In the genomic region with DNA sequence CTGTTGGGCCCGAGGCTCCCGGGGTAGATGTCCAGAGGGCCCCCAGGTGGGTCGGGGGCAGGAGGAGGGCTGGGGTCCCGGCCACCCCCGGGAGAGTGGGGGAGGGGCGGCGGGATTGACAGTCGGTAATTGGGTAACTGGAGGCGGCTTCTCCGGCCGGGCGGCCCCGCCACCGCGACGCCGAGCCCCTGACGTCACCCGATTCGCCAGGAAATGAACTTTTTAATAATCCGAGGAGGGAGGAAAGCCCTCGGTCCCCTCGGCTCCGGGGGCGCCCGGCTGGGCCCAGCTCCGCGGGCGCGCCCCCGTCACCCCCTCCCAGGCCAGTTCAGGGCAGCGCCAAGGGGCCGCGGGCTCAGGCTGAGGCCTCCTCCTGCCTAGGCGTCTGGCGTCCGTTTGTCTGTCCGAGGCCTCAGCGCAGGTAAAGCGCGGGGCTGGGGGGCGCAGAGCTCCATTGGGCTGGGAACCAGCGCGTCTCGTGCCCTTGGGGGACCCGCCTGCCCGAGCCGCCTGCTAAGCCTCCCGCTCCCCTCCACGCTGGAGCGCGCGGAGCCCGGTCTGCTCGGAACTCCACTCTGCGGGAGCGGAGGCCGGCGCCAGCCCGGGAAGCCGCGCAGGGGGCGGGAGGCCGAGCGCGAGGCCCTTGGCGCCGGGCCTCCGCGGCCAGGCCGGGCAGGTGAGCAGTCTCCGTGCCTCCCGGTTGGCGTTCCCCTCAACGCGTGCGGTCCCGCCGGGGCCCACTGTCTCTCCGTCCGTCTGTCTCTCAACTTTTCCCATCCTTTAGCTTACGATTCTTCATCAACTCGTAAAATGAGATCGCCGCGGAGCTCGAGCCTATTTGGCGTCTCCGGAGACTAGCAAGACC, we compare ENCODE assay signal across 8 cellular contexts. TPM values are rescaled to one million over a fixed set of nuclear protein-coding genes. Genes with fewer than 3 reads are reported as not detected.
DNase-seq lines count a peak whose midpoint lies in the region; ATAC-seq and TF ChIP-seq lines count a peak whose summit lies in the region.

No MANE protein-coding gene starts in this region.

- DNase-seq in stimulated activated CD4-positive, alpha-beta T cell treated with anti-CD3 and anti-CD28 coated beads, Interleukin-15, amount 100 ng/mL, for 24 hours: peak; percentile 57
- DNase-seq in stimulated activated CD4-positive, alpha-beta T cell treated with anti-CD3 and anti-CD28 coated beads, Interleukin-1b, Interleukin-23, amount 100 ng/mL, for 48 hours: no peak
- DNase-seq in NOMO-1 treated with dmso at 0.1 percent for 144 hours (lab: John Stamatoyannopoulos, UW; ENCODE audit: unreplicated experiment) (peak; percentile 88), kidney epithelial cell (ENCODE audit: low read depth) (no peak), inferior parietal cortex (ENCODE audit: extremely low spot score) (no peak)
- peak; percentile 52 for DNase-seq in stimulated activated naive CD8-positive, alpha-beta T cell treated with anti-CD3 and anti-CD28 coated beads, Interleukin-15, Interleukin-2, amounts not matched to agents 100 U/mL and 50 U/mL, for 24 hours

- peak overlapping the region; percentile 79 to 87 (median 84) for H3K4me3 Mint-ChIP-seq in brain

- H3K4me1 Mint-ChIP-seq in brain: peaks cover 28% of the 10 kb centered on the region

- H3K4me3 ChIP-seq in kidney epithelial cell (ENCODE audit: low read depth, low read length): peak overlapping the region; percentile 37

- no peaks in the 10 kb centered on the region for H3K36me3 Mint-ChIP-seq in brain

- H3K36me3 ChIP-seq in kidney epithelial cell (ENCODE audit: control insufficient read depth, insufficient read depth, low read length): no peaks in the 10 kb centered on the region

- H3K27me3 ChIP-seq in kidney epithelial cell (ENCODE audit: control insufficient read depth, insufficient read depth, low read length): peaks cover 98% of the 10 kb centered on the region

- no peaks in the 10 kb centered on the region for H3K9me3 Mint-ChIP-seq in brain

- TF ChIP-seq CTCF in brain (conservative IDR thresholded peaks at IDR 0.05) (no peak), kidney epithelial cell (IDR thresholded peaks at IDR 0.05; ENCODE audit: insufficient read depth, low read length, poor library complexity, severe bottlenecking) (no peak)

- no peak for ATAC-seq in stimulated activated naive CD8-positive, alpha-beta T cell treated with anti-CD3 and anti-CD28 coated beads, Interleukin-15, Interleukin-2, amounts not matched to agents 100 U/mL and 50 U/mL, for 24 hours
- no peak for ATAC-seq in HG03196 (IDR thresholded peaks at IDR 0.05; ENCODE audit: unreplicated experiment)

- H3K27me3 Mint-ChIP-seq in brain: peaks cover 100% of the 10 kb centered on the region

- H3K27ac Mint-ChIP-seq in brain: no peak overlapping the region

RNA-seq across cellular contexts. Expression of a gene that starts 3.8 kb away (rescaled TPM):
- polyA plus RNA-seq in brain (ENCODE audit: insufficient read depth, low read depth, low replicate concordance): 3.7 TPM
- 5.6 and 6.0 TPM in 2 replicates for total RNA-seq in kidney epithelial cell

RNA-seq across cellular contexts. Expression of a gene that starts 22.5 kb away (rescaled TPM):
- polyA plus RNA-seq in brain (ENCODE audit: insufficient read depth, low read depth, low replicate concordance): not detected
- total RNA-seq in kidney epithelial cell: not detected in 2 replicates

Comparison
In these comparisons a context has a peak if more than half of its experiments do, and no peak if none do; other contexts are left out.
1. DNase-seq: peak in stimulated activated CD4-positive, alpha-beta T cell treated with anti-CD3 and anti-CD28 coated beads, Interleukin-15, amount 100 ng/mL, for 24 hours (single experiment), NOMO-1 treated with dmso at 0.1 percent for 144 hours (single experiment) and stimulated activated naive CD8-positive, alpha-beta T cell treated with anti-CD3 and anti-CD28 coated beads, Interleukin-15, Interleukin-2, amounts not matched to agents 100 U/mL and 50 U/mL, for 24 hours (single experiment); none in stimulated activated CD4-positive, alpha-beta T cell treated with anti-CD3 and anti-CD28 coated beads, Interleukin-1b, Interleukin-23, amount 100 ng/mL, for 48 hours (single experiment), kidney epithelial cell (single experiment) and inferior parietal cortex (single experiment).